8 cellular contexts compared by ENCODE assay signal in genomic region chr10:69179089-69179742, GRCh38. TPM values are rescaled to one million over a fixed set of nuclear protein-coding genes. Genes with fewer than 3 reads are reported as not detected.
DNase-seq lines count a peak whose midpoint lies in the region; ATAC-seq and TF ChIP-seq lines count a peak whose summit lies in the region.

No MANE protein-coding gene starts in this region.

- peaks cover 36 to 46% (median 46%) of the 10 kb centered on the region in 3 donors for H3K4me1 Mint-ChIP-seq in CD8-positive, alpha-beta memory T cell
- H3K4me1 Mint-ChIP-seq in activated CD4-positive, alpha-beta memory T cell treated with anti-CD3 and anti-CD28 coated beads, Interleukin-2, amount 10 ng/mL, durations not matched to agents 7 days and 5 days, result peaks cover 38% of the 10 kb centered on the region
- peaks cover 24% of the 10 kb centered on the region for H3K4me1 Mint-ChIP-seq in neural progenitor cell

- peaks cover 0 to 26% (median 3%) of the 10 kb centered on the region in 3 donors for H3K36me3 Mint-ChIP-seq in CD8-positive, alpha-beta memory T cell
- H3K36me3 Mint-ChIP-seq in activated CD4-positive, alpha-beta memory T cell treated with anti-CD3 and anti-CD28 coated beads, Interleukin-2, amount 10 ng/mL, durations not matched to agents 7 days and 5 days (ENCODE audit: low read depth), result peaks cover 13% of the 10 kb centered on the region
- H3K36me3 Mint-ChIP-seq in neural progenitor cell, result no peaks in the 10 kb centered on the region

- no peaks in the 10 kb centered on the region for H3K9me3 ChIP-seq in CD8-positive, alpha-beta memory T cell (ENCODE audit: low read length)
- H3K9me3 ChIP-seq in HUES6 (ENCODE audit: control insufficient read depth, insufficient read depth, low read depth, low read length) (no peaks in the 10 kb centered on the region), neural progenitor cell (ENCODE audit: low read depth) (no peaks in the 10 kb centered on the region)

- POLR2A ChIA-PET in CD8-positive, alpha-beta memory T cell (lab: Charles Lee), result interaction anchor here (1.4 kb wide), 1 partner anchor 278 kb away, joined by 4 read pairs; the partner anchor contains the start of gene DDX50
- POLR2A ChIA-PET in activated CD4-positive, alpha-beta memory T cell treated with anti-CD3 and anti-CD28 coated beads, Interleukin-2, amount 10 ng/mL, durations not matched to agents 7 days and 5 days (lab: Charles Lee), result interaction anchor here (1.0 to 2.0 kb wide), 14 partner anchors 8 to 209 kb away, joined by 3 to 12 read pairs (median 5); partner anchors contain the start of gene HKDC1

- ATAC-seq in GM21390 (IDR thresholded peaks at IDR 0.05; ENCODE audit: unreplicated experiment) (peak; percentile 25), GM19463 (IDR thresholded peaks at IDR 0.05; ENCODE audit: unreplicated experiment) (no peak)

- no peak for TF ChIP-seq CTCF in epithelial cell of esophagus (IDR thresholded peaks at IDR 0.05; ENCODE audit: insufficient read depth, low read depth, low read length, missing control alignments)
- no peak for TF ChIP-seq CTCF in neural progenitor cell (IDR thresholded peaks at IDR 0.05)

- peaks cover 13% of the 10 kb centered on the region for H3K36me3 ChIP-seq in CD8-positive, alpha-beta memory T cell (ENCODE audit: insufficient read depth, low read length)
- H3K36me3 ChIP-seq in HUES6 (ENCODE audit: control insufficient read depth, insufficient read depth, low read length) (peaks cover 7% of the 10 kb centered on the region), neural progenitor cell (no peaks in the 10 kb centered on the region)

- DNase-seq in CD8-positive, alpha-beta memory T cell, result peak in 4 of 5 donors; percentile 27 to 81 (median 53)
- no peak for DNase-seq in activated CD4-positive, alpha-beta memory T cell treated with anti-CD3 and anti-CD28 coated beads, Interleukin-2, amount 10 ng/mL, durations not matched to agents 7 days and 5 days
- no peak for DNase-seq in epithelial cell of esophagus (ENCODE audit: low read depth)
- peak; percentile 11 for DNase-seq in neural progenitor cell (ENCODE audit: low spot score)
- DNase-seq in iPS-NIHi7 (ENCODE audit: extremely low spot score), result no peak

- H2AFZ ChIP-seq in neural progenitor cell (replicated peaks), result peak overlapping the region; percentile 86

- H3K27me3 ChIP-seq in CD8-positive, alpha-beta memory T cell (ENCODE audit: insufficient read depth, low read length, poor library complexity, severe bottlenecking), result no peaks in the 10 kb centered on the region
- no peaks in the 10 kb centered on the region for H3K27me3 ChIP-seq in HUES6 (ENCODE audit: control insufficient read depth, insufficient read depth, low read length)
- H3K27me3 ChIP-seq in neural progenitor cell, result no peaks in the 10 kb centered on the region

- peak overlapping the region; percentile 77 for H3K4me3 ChIP-seq in CD8-positive, alpha-beta memory T cell (ENCODE audit: low read length)
- H3K4me3 ChIP-seq in HUES6 (ENCODE audit: low read depth, low read length) (peak overlapping the region; percentile 89), epithelial cell of esophagus (ENCODE audit: low read length) (peak overlapping the region; percentile 99), neural progenitor cell (peak overlapping the region; percentile 91)

- H3K27me3 Mint-ChIP-seq in CD8-positive, alpha-beta memory T cell, result peaks cover 0 to 5% of the 10 kb centered on the region in 2 donors
- H3K27me3 Mint-ChIP-seq in activated CD4-positive, alpha-beta memory T cell treated with anti-CD3 and anti-CD28 coated beads, Interleukin-2, amount 10 ng/mL, durations not matched to agents 7 days and 5 days, result no peaks in the 10 kb centered on the region
- peaks cover 4% of the 10 kb centered on the region for H3K27me3 Mint-ChIP-seq in neural progenitor cell (ENCODE audit: insufficient read depth, low read depth)

- H3K27ac ChIP-seq in CD8-positive, alpha-beta memory T cell (ENCODE audit: low read depth, low read length), result peak overlapping the region; percentile 97
- H3K27ac ChIP-seq in HUES6 (ENCODE audit: low read depth, low read length) (peak overlapping the region; percentile 91; the same call in 1 of the 2 replicates), neural progenitor cell (peak overlapping the region; percentile 94)

- no peaks in the 10 kb centered on the region for H3F3A ChIP-seq in neural progenitor cell (ENCODE audit: low read depth)

- H4K20me1 ChIP-seq in neural progenitor cell (ENCODE audit: low read depth), result peaks cover 2% of the 10 kb centered on the region

- peaks cover 42% of the 10 kb centered on the region for H3K79me2 ChIP-seq in neural progenitor cell (ENCODE audit: low read depth)

- H3K9ac ChIP-seq in HUES6 (ENCODE audit: low read length), result peak overlapping the region; percentile 91
- H3K9ac ChIP-seq in neural progenitor cell, result peak overlapping the region; percentile 98

- H3K4me3 Mint-ChIP-seq in CD8-positive, alpha-beta memory T cell, result peak overlapping the region; percentile 95 to 99 (median 97)
- H3K4me3 Mint-ChIP-seq in activated CD4-positive, alpha-beta memory T cell treated with anti-CD3 and anti-CD28 coated beads, Interleukin-2, amount 10 ng/mL, durations not matched to agents 7 days and 5 days, result peak overlapping the region; percentile 92
- peak overlapping the region; percentile 97 for H3K4me3 Mint-ChIP-seq in neural progenitor cell

- no peaks in the 10 kb centered on the region for H3K9me3 Mint-ChIP-seq in CD8-positive, alpha-beta memory T cell
- no peaks in the 10 kb centered on the region for H3K9me3 Mint-ChIP-seq in activated CD4-positive, alpha-beta memory T cell treated with anti-CD3 and anti-CD28 coated beads, Interleukin-2, amount 10 ng/mL, durations not matched to agents 7 days and 5 days
- H3K9me3 Mint-ChIP-seq in neural progenitor cell, result no peaks in the 10 kb centered on the region

- H3K4me1 ChIP-seq in CD8-positive, alpha-beta memory T cell (ENCODE audit: insufficient read depth, low read length), result peaks cover 15% of the 10 kb centered on the region
- peaks cover 6% of the 10 kb centered on the region for H3K4me1 ChIP-seq in HUES6 (ENCODE audit: control insufficient read depth, insufficient read depth, low read length)
- peaks cover 8% of the 10 kb centered on the region for H3K4me1 ChIP-seq in neural progenitor cell

- H3K4me2 ChIP-seq in neural progenitor cell, result peak overlapping the region; percentile 94

- peak overlapping the region; percentile 99 to 100 (median 100) for H3K27ac Mint-ChIP-seq in CD8-positive, alpha-beta memory T cell
- H3K27ac Mint-ChIP-seq in activated CD4-positive, alpha-beta memory T cell treated with anti-CD3 and anti-CD28 coated beads, Interleukin-2, amount 10 ng/mL, durations not matched to agents 7 days and 5 days, result peak overlapping the region; percentile 98
- H3K27ac Mint-ChIP-seq in neural progenitor cell, result peak overlapping the region; percentile 100

- CTCF ChIA-PET in CD8-positive, alpha-beta memory T cell (lab: Charles Lee), result interaction anchor here (1.4 kb wide), 1 partner anchor 9 kb away, joined by 4 read pairs; no protein-coding TSS in a partner anchor
- CTCF ChIA-PET in activated CD4-positive, alpha-beta memory T cell treated with anti-CD3 and anti-CD28 coated beads, Interleukin-2, amount 10 ng/mL, durations not matched to agents 7 days and 5 days (lab: Charles Lee), result interaction anchor here (1.3 to 1.4 kb wide), 3 partner anchors 85 to 214 kb away, joined by 3 to 6 read pairs (median 3); no protein-coding TSS in a partner anchor

RNA-seq across cellular contexts. Expression of gene SUPV3L1, which starts 0.8 kb away (rescaled TPM):
- total RNA-seq in CD8-positive, alpha-beta memory T cell, result 10 to 100 TPM; 50.0 to 51.0 TPM
- polyA plus RNA-seq in CD8-positive, alpha-beta memory T cell, result 25.1 TPM
- 10 to 100 TPM; 34.6 to 39.1 TPM for total RNA-seq in activated CD4-positive, alpha-beta memory T cell treated with anti-CD3 and anti-CD28 coated beads, Interleukin-2, amount 10 ng/mL, durations not matched to agents 7 days and 5 days
- 31.9 and 32.2 TPM in 2 replicates for total RNA-seq in neural progenitor cell (ENCODE audit: low replicate concordance)

RNA-seq across cellular contexts. Expression of gene HKDC1, which starts 40.9 kb away (rescaled TPM):
- total RNA-seq in CD8-positive, alpha-beta memory T cell, result under 1 TPM in 1 of 2 experiments, not detected in 1; 0.15 TPM
- 3.0 TPM for polyA plus RNA-seq in CD8-positive, alpha-beta memory T cell
- 1 to 10 TPM; 4.1 to 4.2 TPM for total RNA-seq in activated CD4-positive, alpha-beta memory T cell treated with anti-CD3 and anti-CD28 coated beads, Interleukin-2, amount 10 ng/mL, durations not matched to agents 7 days and 5 days
- 0.30 TPM in 1 of 2 replicates, not detected in the other for total RNA-seq in neural progenitor cell (ENCODE audit: low replicate concordance)

RNA-seq across cellular contexts. Expression of gene VPS26A, which starts 55.2 kb away (rescaled TPM):
- 10 to 100 TPM; 44.8 to 46.7 TPM for total RNA-seq in CD8-positive, alpha-beta memory T cell
- 38.6 TPM for polyA plus RNA-seq in CD8-positive, alpha-beta memory T cell
- total RNA-seq in activated CD4-positive, alpha-beta memory T cell treated with anti-CD3 and anti-CD28 coated beads, Interleukin-2, amount 10 ng/mL, durations not matched to agents 7 days and 5 days, result 10 to 100 TPM; 57.1 to 63.4 TPM
- total RNA-seq in neural progenitor cell (ENCODE audit: low replicate concordance), result 35.7 and 56.0 TPM in 2 replicates

Comparison
In these comparisons a context has a peak if more than half of its experiments do, and no peak if none do; other contexts are left out.
1. DNase-seq: peak in CD8-positive, alpha-beta memory T cell (4 of 5) and neural progenitor cell (single experiment); none in activated CD4-positive, alpha-beta memory T cell treated with anti-CD3 and anti-CD28 coated beads, Interleukin-2, amount 10 ng/mL, durations not matched to agents 7 days and 5 days (single experiment), epithelial cell of esophagus (single experiment) and iPS-NIHi7 (single experiment).
2. Peak in every context shown above with its lines, with median percentiles within 50 percentile points of each other: H3K27ac ChIP-seq, H3K4me3 ChIP-seq, H3K27ac Mint-ChIP-seq and H3K4me3 Mint-ChIP-seq.